In genomic region chr1:236207569-236207968, GRCh38 we compare ENCODE assay signal across 30 cellular contexts.
"Had no signal": no experiment of that assay in that cellular context is flagged by ENCODE, and none has a peak within 500 bp of the region (broad histone marks: within the 10 kb centered on the region; RNA-seq: fewer than 3 reads in every experiment).

No MANE protein-coding gene starts in this region.

- H3K27me3 ChIP-seq: ascending aorta, breast epithelium, cardiac muscle cell, colonic mucosa, dorsolateral prefrontal cortex, esophagus muscularis mucosa, foreskin keratinocyte, gastrocnemius medialis, heart left ventricle had no signal

- H3K27me3 Mint-ChIP-seq: activated CD4-positive, alpha-beta memory T cell treated with anti-CD3 and anti-CD28 coated beads, Interleukin-2, amount 10 ng/mL, durations not matched to agents 7 days and 5 days; activated CD4-positive, alpha-beta T cell treated with anti-CD3 and anti-CD28 coated beads, Interleukin-2, amount 10 ng/mL, durations not matched to agents 7 days and 5 days; activated naive CD4-positive, alpha-beta T cell treated with anti-CD3 and anti-CD28 coated beads, Interleukin-2, amount 10 ng/mL, durations not matched to agents 7 days and 5 days; activated naive CD8-positive, alpha-beta T cell treated with anti-CD3 and anti-CD28 coated beads, Interleukin-2, amount 10 ng/mL, durations not matched to agents 7 days and 5 days; brain had no signal

- H3K4me1 Mint-ChIP-seq: activated CD4-positive, alpha-beta memory T cell treated with anti-CD3 and anti-CD28 coated beads, Interleukin-2, amount 10 ng/mL, durations not matched to agents 7 days and 5 days; activated CD4-positive, alpha-beta T cell treated with anti-CD3 and anti-CD28 coated beads, Interleukin-2, amount 10 ng/mL, durations not matched to agents 7 days and 5 days; activated naive CD4-positive, alpha-beta T cell treated with anti-CD3 and anti-CD28 coated beads, Interleukin-2, amount 10 ng/mL, durations not matched to agents 7 days and 5 days; activated naive CD8-positive, alpha-beta T cell treated with anti-CD3 and anti-CD28 coated beads, Interleukin-2, amount 10 ng/mL, durations not matched to agents 7 days and 5 days had no signal

- H3K9me3 ChIP-seq: breast epithelium, colonic mucosa, gastrocnemius medialis had no signal

- H3K4me3 ChIP-seq: ascending aorta, breast epithelium, cardiac muscle cell, colonic mucosa, dorsolateral prefrontal cortex, esophagus muscularis mucosa, gastrocnemius medialis, heart left ventricle had no signal

- DNase-seq: activated CD4-positive, alpha-beta memory T cell treated with anti-CD3 and anti-CD28 coated beads, Interleukin-2, amount 10 ng/mL, durations not matched to agents 7 days and 5 days; activated CD4-positive, alpha-beta T cell treated with anti-CD3 and anti-CD28 coated beads for 1 hour; activated CD4-positive, alpha-beta T cell treated with anti-CD3 and anti-CD28 coated beads for 4 hours; activated CD4-positive, alpha-beta T cell treated with anti-CD3 and anti-CD28 coated beads, Interleukin-2, amount 10 ng/mL, durations not matched to agents 7 days and 5 days; activated CD4-positive, alpha-beta T cell treated with anti-CD3 and anti-CD28 coated beads, Interleukin-2, amount 50 U/mL, for 4 hours; activated CD4-positive, CD25-positive, alpha-beta regulatory T cell; activated effector memory CD4-positive, alpha-beta T cell treated with anti-CD3 and anti-CD28 coated beads, Interleukin-2, amount 50 U/mL, for 16 hours; activated naive CD4-positive, alpha-beta T cell; activated naive CD4-positive, alpha-beta T cell treated with anti-CD3 and anti-CD28 coated beads, Interleukin-2, amount 10 ng/mL, durations not matched to agents 7 days and 5 days; activated naive CD8-positive, alpha-beta T cell treated with anti-CD3 and anti-CD28 coated beads, Interleukin-2, amount 10 ng/mL, durations not matched to agents 7 days and 5 days; activated T-cell treated with anti-CD3 and anti-CD28 coated beads, Interleukin-2, amount 50 U/mL, for 4 hours; central memory CD4-positive, alpha-beta T cell; cerebellar nuclear complex; colonic mucosa; dorsolateral prefrontal cortex; effector memory CD4-positive, alpha-beta T cell; endodermal cell; foreskin keratinocyte; glutamatergic neuron; heart left ventricle; T-helper 2 cell had no signal

- ATAC-seq: activated naive CD4-positive, alpha-beta T cell treated with anti-CD3 and anti-CD28 coated beads, Interleukin-2, amount 50 U/mL, for 72 hours; activated T-cell treated with anti-CD3 and anti-CD28 coated beads, Interleukin-2, amount 50 U/mL, for 4 hours; foreskin keratinocyte; gastrocnemius medialis had no signal

- H3K27ac Mint-ChIP-seq: activated CD4-positive, alpha-beta memory T cell treated with anti-CD3 and anti-CD28 coated beads, Interleukin-2, amount 10 ng/mL, durations not matched to agents 7 days and 5 days; activated CD4-positive, alpha-beta T cell treated with anti-CD3 and anti-CD28 coated beads, Interleukin-2, amount 10 ng/mL, durations not matched to agents 7 days and 5 days; activated naive CD4-positive, alpha-beta T cell treated with anti-CD3 and anti-CD28 coated beads, Interleukin-2, amount 10 ng/mL, durations not matched to agents 7 days and 5 days; activated naive CD4-positive, alpha-beta T cell treated with anti-CD3 and anti-CD28 coated beads, Interleukin-2, amount 50 U/mL, for 72 hours; activated naive CD8-positive, alpha-beta T cell treated with anti-CD3 and anti-CD28 coated beads, Interleukin-2, amount 10 ng/mL, durations not matched to agents 7 days and 5 days; activated T-helper 1 cell treated with anti-CD3 and anti-CD28 coated beads, Interleukin-12 subunit alpha, Interleukin-12 subunit beta, Interleukin-2, Interleukin-4 antibody, amounts not matched to agents 30 ng/mL and 10 ng/mL and 1 ng/mL, durations not matched to agents 14 hours and 24 hours and 36 hours; activated T-helper 2 cell treated with anti-CD3 and anti-CD28 coated beads, Interferon-gamma antibody, Interleukin-2, Interleukin-4, amounts not matched to agents 10 μg/mL and 5 μg/mL and 100 μg/mL, durations not matched to agents 14 hours and 24 hours and 36 hours; endodermal cell had no signal

- H3K36me3 ChIP-seq: breast epithelium, cardiac muscle cell, colonic mucosa, gastrocnemius medialis had no signal

- H3K27ac ChIP-seq: ascending aorta, breast epithelium, colonic mucosa, foreskin keratinocyte, gastrocnemius medialis had no signal

- H3K4me1 ChIP-seq: ascending aorta, breast epithelium, colonic mucosa, gastrocnemius medialis had no signal

- H3K4me3 Mint-ChIP-seq: activated CD4-positive, alpha-beta memory T cell treated with anti-CD3 and anti-CD28 coated beads, Interleukin-2, amount 10 ng/mL, durations not matched to agents 7 days and 5 days; activated CD4-positive, alpha-beta T cell treated with anti-CD3 and anti-CD28 coated beads, Interleukin-2, amount 10 ng/mL, durations not matched to agents 7 days and 5 days; activated naive CD4-positive, alpha-beta T cell treated with anti-CD3 and anti-CD28 coated beads, Interleukin-2, amount 10 ng/mL, durations not matched to agents 7 days and 5 days; activated naive CD8-positive, alpha-beta T cell treated with anti-CD3 and anti-CD28 coated beads, Interleukin-2, amount 10 ng/mL, durations not matched to agents 7 days and 5 days; activated T-cell treated with anti-CD3 and anti-CD28 coated beads, Interleukin-2, amount 50 U/mL, for 4 hours; activated T-helper 1 cell treated with anti-CD3 and anti-CD28 coated beads, Interleukin-12 subunit alpha, Interleukin-12 subunit beta, Interleukin-2, Interleukin-4 antibody, amounts not matched to agents 30 ng/mL and 10 ng/mL and 1 ng/mL, durations not matched to agents 14 hours and 24 hours and 36 hours; brain; endodermal cell had no signal
